8 cellular contexts compared by ENCODE assay signal in genomic region chr17:17591408-17592265, GRCh38. TPM values are rescaled to one million over a fixed set of nuclear protein-coding genes. Genes with fewer than 3 reads are reported as not detected.
DNase-seq lines count a peak whose midpoint lies in the region; ATAC-seq and FAIRE-seq lines count a peak whose summit lies in the region.

A gene with protein sequence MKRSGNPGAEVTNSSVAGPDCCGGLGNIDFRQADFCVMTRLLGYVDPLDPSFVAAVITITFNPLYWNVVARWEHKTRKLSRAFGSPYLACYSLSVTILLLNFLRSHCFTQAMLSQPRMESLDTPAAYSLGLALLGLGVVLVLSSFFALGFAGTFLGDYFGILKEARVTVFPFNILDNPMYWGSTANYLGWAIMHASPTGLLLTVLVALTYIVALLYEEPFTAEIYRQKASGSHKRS (minus strand): TSS chr17:17591708. CDS start chr17:17591626, 82 bp downstream.

- H4K8ac ChIP-seq in mesenchymal stem cell (ENCODE audit: low read length) = peak within 1 kb of the TSS; percentile 98

- H2AK5ac ChIP-seq in mesenchymal stem cell (ENCODE audit: low read length, severe bottlenecking) = no peak within 1 kb of the TSS

- peak within 1 kb of the TSS; percentile 94 for H4K91ac ChIP-seq in mesenchymal stem cell (ENCODE audit: low read length)

- H3K27ac ChIP-seq in mesenchymal stem cell (ENCODE audit: low read length, poor library complexity, severe bottlenecking) = peak within 1 kb of the TSS; percentile 86

- H3K27me3 ChIP-seq in endocrine pancreas (ENCODE audit: control insufficient read depth, insufficient read depth, low read length) (no peaks in the 10 kb centered on the region), mesenchymal stem cell (ENCODE audit: control insufficient read depth in 1 of 2, insufficient read depth in 1 of 2, low read length in 2 of 2) (no peaks in the 10 kb centered on the region)

- FAIRE-seq in HTR-8/SVneo (lab: Jason Lieb, UNC) = peak; percentile 62

- peak within 1 kb of the TSS in 1 of 2 experiments; percentile 94 for H3K14ac ChIP-seq in mesenchymal stem cell (ENCODE audit: low read length in 2 of 2)

- H3K4me2 ChIP-seq in mesenchymal stem cell (ENCODE audit: low read length, poor library complexity, severe bottlenecking) = peak within 1 kb of the TSS; percentile 92

- H3K79me1 ChIP-seq in mesenchymal stem cell (replicated peaks; ENCODE audit: low read length, poor library complexity, severe bottlenecking) = peaks cover 25% of the 10 kb centered on the region

- H2BK15ac ChIP-seq in mesenchymal stem cell (ENCODE audit: low read depth, poor library complexity, severe bottlenecking) = no peak within 1 kb of the TSS

- peak; percentile 89 for ATAC-seq in GM21367 (IDR thresholded peaks at IDR 0.05; ENCODE audit: unreplicated experiment)

- H3K4me1 ChIP-seq in endocrine pancreas (ENCODE audit: control insufficient read depth, insufficient read depth, low read length) = no peaks in the 10 kb centered on the region
- peaks cover 23% of the 10 kb centered on the region for H3K4me1 ChIP-seq in mesenchymal stem cell (ENCODE audit: control insufficient read depth, insufficient read depth, low read depth, low read length)

- no peaks in the 10 kb centered on the region for H3K36me3 ChIP-seq in endocrine pancreas (ENCODE audit: control insufficient read depth, insufficient read depth, low read length)
- no peaks in the 10 kb centered on the region for H3K36me3 ChIP-seq in mesenchymal stem cell (ENCODE audit: control insufficient read depth in 1 of 2, insufficient read depth in 2 of 2, low read depth in 1 of 2, low read length in 2 of 2)

- H3K9ac ChIP-seq in endocrine pancreas (ENCODE audit: control insufficient read depth, insufficient read depth, low read length) = peak within 1 kb of the TSS; percentile 71
- H3K9ac ChIP-seq in mesenchymal stem cell (ENCODE audit: low read length) = peak within 1 kb of the TSS; percentile 92

- H2BK5ac ChIP-seq in mesenchymal stem cell (ENCODE audit: low read depth, low read length, poor library complexity, severe bottlenecking) = no peak within 1 kb of the TSS

- H3K9me3 ChIP-seq in endocrine pancreas (ENCODE audit: control insufficient read depth, low read length) (no peaks in the 10 kb centered on the region), mesenchymal stem cell (ENCODE audit: control insufficient read depth, low read length) (no peaks in the 10 kb centered on the region)

- peak; percentile 90 for DNase-seq in COLO829 (ENCODE audit: low spot score)
- peak; percentile 100 for DNase-seq in HTR-8/SVneo (ENCODE audit: insufficient read length, low spot score)
- DNase-seq in NOMO-1 treated with dmso at 0.1 percent for 144 hours (lab: John Stamatoyannopoulos, UW; ENCODE audit: unreplicated experiment) = peak; percentile 95
- peak; percentile 79 to 88 (median 81) for DNase-seq in activated CD8-positive, alpha-beta memory T cell treated with anti-CD3 and anti-CD28 coated beads for 48 hours (ENCODE audit: low read depth in 2 of 3, low spot score in 2 of 3)
- peak; percentile 99 for DNase-seq in mesenchymal stem cell
- DNase-seq in stimulated activated CD8-positive, alpha-beta memory T cell treated with anti-CD3 and anti-CD28 coated beads, Interleukin-12 subunit alpha, Interleukin-12 subunit beta, amount 100 ng/mL, for 4 hours (ENCODE audit: low read depth) = peak; percentile 84

- H3K4me3 ChIP-seq in endocrine pancreas (ENCODE audit: control insufficient read depth, insufficient read depth, low read length) = peak within 1 kb of the TSS; percentile 63
- H3K4me3 ChIP-seq in mesenchymal stem cell (ENCODE audit: insufficient read depth in 1 of 2, low read depth in 1 of 2, low read length in 2 of 2) = peak within 1 kb of the TSS; percentile 92 to 97

- under 1% methylated on average over 76 of the region's 76 CpGs for WGBS in mesenchymal stem cell

- peak within 1 kb of the TSS; percentile 80 to 95 for H3K4ac ChIP-seq in mesenchymal stem cell (ENCODE audit: low read depth in 1 of 2, low read length in 2 of 2)

- peak within 1 kb of the TSS; percentile 94 to 96 for H3K18ac ChIP-seq in mesenchymal stem cell (ENCODE audit: low read depth in 1 of 2, low read length in 2 of 2)

- peak within 1 kb of the TSS; percentile 94 for H2BK120ac ChIP-seq in mesenchymal stem cell (ENCODE audit: low read depth, low read length)

- peak within 1 kb of the TSS; percentile 98 for H2AFZ ChIP-seq in mesenchymal stem cell (ENCODE audit: low read depth, low read length)

- H2BK12ac ChIP-seq in mesenchymal stem cell (ENCODE audit: low read length in 2 of 2) = peak within 1 kb of the TSS; percentile 21 to 64

- peak within 1 kb of the TSS in 1 of 2 experiments; percentile 66 for H3K23ac ChIP-seq in mesenchymal stem cell (ENCODE audit: low read length in 2 of 2)

RNA-seq across cellular contexts. Expression of the gene that starts here (rescaled TPM):
- polyA plus RNA-seq in mesenchymal stem cell (2013, experiment 1 of 2) = 19.1 TPM
- polyA plus RNA-seq in mesenchymal stem cell (2013, experiment 2 of 2) = 20.6 TPM

Comparison
In these comparisons a context has a peak if more than half of its experiments do, and no peak if none do; other contexts are left out.
1. Peak in every context shown above with its lines: DNase-seq, ATAC-seq, H3K4me3 ChIP-seq and H3K27ac ChIP-seq.